ENCODE assay signal across 10 cellular contexts in genomic region chr2:11828933-11829323, GRCh38.
DNase-seq lines count a peak whose midpoint lies in the region; ATAC-seq, FAIRE-seq and TF ChIP-seq lines count a peak whose summit lies in the region.
"Had no signal": no experiment of that assay in that cellular context is flagged by ENCODE, and none has a peak within 500 bp of the region (broad histone marks: within the 10 kb centered on the region; RNA-seq: fewer than 3 reads in every experiment).

No MANE protein-coding gene starts in this region.

- H3K27me3 ChIP-seq in NT2/D1 (ENCODE audit: insufficient read depth, insufficient read length) (no peaks in the 10 kb centered on the region), endodermal cell (ENCODE audit: control insufficient read depth, insufficient read depth, low read length, poor library complexity, severe bottlenecking) (no peaks in the 10 kb centered on the region), smooth muscle cell (ENCODE audit: low read depth) (no peaks in the 10 kb centered on the region)

- WGBS in endodermal cell (ENCODE audit: insufficient coverage in 1 of 2, insufficient read length in 1 of 2), 2 experiments = 87 to 100% methylated on average over 2 to 3 of the region's 3 CpGs
- WGBS in smooth muscle cell (ENCODE audit: low lambda C conversion rate) = 86% methylated on average over 3 of the region's 3 CpGs

- no peaks in the 10 kb centered on the region for H4K20me1 ChIP-seq in smooth muscle cell (ENCODE audit: low read depth)

- TF ChIP-seq POLR2A in GM12891 (IDR thresholded peaks at IDR 0.05; ENCODE audit: low read depth, low read length) = no peak

- H3K79me2 ChIP-seq in smooth muscle cell (ENCODE audit: low read depth) = no peaks in the 10 kb centered on the region

- FAIRE-seq in GM12891 (lab: Jason Lieb, UNC) = peak; percentile 13
- FAIRE-seq: D721Med, islet of Langerhans had no signal

- H3K9me3 ChIP-seq in NT2/D1 (ENCODE audit: insufficient read depth, low read length) (no peaks in the 10 kb centered on the region), endodermal cell (ENCODE audit: control insufficient read depth, low read length) (no peaks in the 10 kb centered on the region), smooth muscle cell (replicated peaks; ENCODE audit: low read depth) (no peaks in the 10 kb centered on the region)

- H3K9me3 Mint-ChIP-seq in endodermal cell = no peaks in the 10 kb centered on the region

- no peak for ATAC-seq in GM21515 (IDR thresholded peaks at IDR 0.05; ENCODE audit: unreplicated experiment)

- H3K9ac ChIP-seq in NT2/D1 (ENCODE audit: insufficient read length, low read depth) (peak overlapping the region; percentile 42), endodermal cell (ENCODE audit: extremely low read depth, low read length, poor library complexity, severe bottlenecking) (no peak overlapping the region), smooth muscle cell (ENCODE audit: low read depth) (no peak overlapping the region)

- peaks cover 10% of the 10 kb centered on the region for H3K36me3 ChIP-seq in NT2/D1 (ENCODE audit: insufficient read depth, insufficient read length, low read length)
- no peaks in the 10 kb centered on the region for H3K36me3 ChIP-seq in endodermal cell (ENCODE audit: control insufficient read depth, insufficient read depth, low read length)
- H3K36me3 ChIP-seq in smooth muscle cell (ENCODE audit: low read depth) = no peaks in the 10 kb centered on the region

- no peaks in the 10 kb centered on the region for H3K27me3 Mint-ChIP-seq in endodermal cell (ENCODE audit: insufficient read depth)
- H3K27me3 Mint-ChIP-seq: progenitor cell of endocrine pancreas had no signal

- H3K4me3 ChIP-seq in NT2/D1 (ENCODE audit: insufficient read length, low read depth) = no peak overlapping the region
- H3K4me3 ChIP-seq in endodermal cell (ENCODE audit: low read length) = no peak overlapping the region
- no peak overlapping the region for H3K4me3 ChIP-seq in smooth muscle cell

- H3K4me1 Mint-ChIP-seq in endodermal cell = peaks cover 16% of the 10 kb centered on the region

- H2AFZ ChIP-seq in smooth muscle cell (ENCODE audit: low read depth) = no peak overlapping the region

- peaks cover 10% of the 10 kb centered on the region for H3K36me3 Mint-ChIP-seq in endodermal cell (ENCODE audit: low read depth)

- H3K27ac ChIP-seq in endodermal cell (ENCODE audit: low read depth, low read length) (no peak overlapping the region), smooth muscle cell (ENCODE audit: low read depth) (peak overlapping the region; percentile 64)

- TF ChIP-seq CTCF in endodermal cell (conservative IDR thresholded peaks at IDR 0.05) (no peak), smooth muscle cell (IDR thresholded peaks at IDR 0.05; ENCODE audit: borderline replicate concordance, insufficient read depth, poor library complexity, severe bottlenecking) (no peak)

- H3K4me3 Mint-ChIP-seq in endodermal cell = no peak overlapping the region

- H3K4me1 ChIP-seq in NT2/D1 (ENCODE audit: insufficient read depth, insufficient read length) (peaks cover 2% of the 10 kb centered on the region), endodermal cell (ENCODE audit: control insufficient read depth, insufficient read depth, low read length) (peaks cover 6% of the 10 kb centered on the region), smooth muscle cell (ENCODE audit: low read depth) (peaks cover 19% of the 10 kb centered on the region)

- H3K4me2 ChIP-seq in smooth muscle cell = peak overlapping the region; percentile 81

- peak overlapping the region; percentile 72 for H3K27ac Mint-ChIP-seq in endodermal cell

- DNase-seq in GM12891 (ENCODE audit: insufficient read length, low spot score) (no peak), NT2/D1 (ENCODE audit: low read depth, low spot score) (no peak), endodermal cell (no peak), smooth muscle cell (lab: John Stamatoyannopoulos, UW; ENCODE audit: unreplicated experiment) (no peak), SHP77 treated with DMSO at 0.1 percent for 48 hours (lab: John Stamatoyannopoulos, UW) (no peak), GDM1 (lab: John Stamatoyannopoulos, UW) (no peak)

- H3F3A ChIP-seq in smooth muscle cell (ENCODE audit: low read depth) = peaks cover 13% of the 10 kb centered on the region

TF ChIP-seq in GM12891, 5 proteins besides CTCF, POLR2A, EP300 and RAD21:
- TF ChIP-seq POLR2AphosphoS5 (IDR thresholded peaks at IDR 0.05; ENCODE audit: low read depth, low read length) (no peak), POU2F2 (IDR thresholded peaks at IDR 0.05; ENCODE audit: low read depth, low read length) (0 out of 2 replicates have a peak, but pooled peaks have one; percentile 25)
